ENCODE assay signal across 8 cellular contexts in the genomic region with DNA sequence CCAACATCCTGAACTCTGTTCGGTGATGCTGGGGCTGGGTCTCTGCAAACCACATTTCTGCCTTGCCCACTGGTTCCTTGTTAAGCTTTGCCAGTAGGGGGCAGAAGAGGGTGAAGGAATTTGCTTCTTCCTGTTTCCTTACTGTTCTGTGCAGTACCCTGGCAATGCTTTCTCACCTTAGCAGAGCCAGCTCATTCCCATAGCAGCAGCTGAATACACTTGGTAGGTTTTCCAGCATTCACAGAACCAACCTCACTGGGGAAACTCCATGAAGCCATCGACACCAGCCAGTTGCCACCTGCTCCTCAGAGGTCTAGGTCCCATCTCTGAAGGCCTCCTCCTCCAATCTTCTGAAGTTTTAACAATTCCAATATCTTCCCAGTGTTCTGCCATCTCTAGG.
A peak's percentile ranks its signal among the peaks of the same experiment; 100 is the strongest.
DNase-seq lines count a peak whose midpoint lies in the region; ATAC-seq and TF ChIP-seq lines count a peak whose summit lies in the region.

No MANE protein-coding gene starts in this region.

- no peaks in the 10 kb centered on the region for H3K36me3 Mint-ChIP-seq in Calu3 (ENCODE audit: insufficient read depth, unreplicated experiment)

- TF ChIP-seq CTCF in Calu3 (IDR thresholded peaks at IDR 0.05; ENCODE audit: unreplicated experiment) (no peak), sigmoid colon (IDR thresholded peaks at IDR 0.05) (peak in 1 of 4 experiments; percentile 16)

- H3K27ac Mint-ChIP-seq in Calu3 (ENCODE audit: unreplicated experiment): no peak overlapping the region

- TF ChIP-seq POLR2A in GM18505 (IDR thresholded peaks at IDR 0.05; ENCODE audit: borderline replicate concordance, extremely low read depth, insufficient read depth, insufficient read length) (no peak), sigmoid colon (IDR thresholded peaks at IDR 0.05) (no peak)

- no peaks in the 10 kb centered on the region for H3K27me3 ChIP-seq in sigmoid colon

- WGBS in sigmoid colon, 2 donors: 31 to 42% methylated on average over 2 of the region's 2 CpGs

- no peaks in the 10 kb centered on the region for H3K9me3 Mint-ChIP-seq in Calu3 (ENCODE audit: low read depth, unreplicated experiment)

- peaks cover 38% of the 10 kb centered on the region for H3K27me3 Mint-ChIP-seq in Calu3 (ENCODE audit: unreplicated experiment)

- CTCF ChIA-PET in Calu3 (lab: Charles Lee): no interaction called here

- no peaks in the 10 kb centered on the region for H3K4me1 Mint-ChIP-seq in Calu3 (ENCODE audit: low read depth, unreplicated experiment)

- intact Hi-C loops in Calu3 (cut with micrococcal nuclease; ENCODE audit: unreplicated experiment) (loop anchor here (5.0 kb wide), 2 partner anchors 125 to 575 kb away; no protein-coding TSS in a partner anchor), sigmoid colon (cut with DNase I) (no loop called here)

- no peaks in the 10 kb centered on the region for H3K4me1 ChIP-seq in sigmoid colon

- peak; percentile 55 for DNase-seq in Calu3
- peak; percentile 39 to 41 for DNase-seq in SHP77 (lab: John Stamatoyannopoulos, UW)
- DNase-seq in iPS-NIHi11 (ENCODE audit: low spot score): peak; percentile 66
- no peak for DNase-seq in sigmoid colon

- H3K4me3 ChIP-seq in sigmoid colon: no peak overlapping the region

- TF ChIP-seq EP300 in sigmoid colon (IDR thresholded peaks at IDR 0.05): no peak

- BruUV-seq in Calu3 (replicated peaks; lab: Mats Ljungman, UMichigan): no TSS peak

- H3K9me3 ChIP-seq in sigmoid colon: no peaks in the 10 kb centered on the region

- no peak overlapping the region for H3K27ac ChIP-seq in sigmoid colon

- H3K36me3 ChIP-seq in sigmoid colon: no peaks in the 10 kb centered on the region

- no peak overlapping the region for H3K4me3 Mint-ChIP-seq in Calu3 (ENCODE audit: low read depth, unreplicated experiment)

- ATAC-seq in GM19043 (IDR thresholded peaks at IDR 0.05; ENCODE audit: low read depth, unreplicated experiment) (peak; percentile 25), HG03442 (IDR thresholded peaks at IDR 0.05; ENCODE audit: unreplicated experiment) (peak; percentile 26), HG03571 (IDR thresholded peaks at IDR 0.05; ENCODE audit: unreplicated experiment) (no peak), GM18505 (IDR thresholded peaks at IDR 0.05; ENCODE audit: unreplicated experiment) (no peak)

Comparison
In these comparisons a context has a peak if more than half of its experiments do, and no peak if none do; other contexts are left out.
1. ATAC-seq: peak in GM19043 (single experiment) and HG03442 (single experiment); none in HG03571 (single experiment) and GM18505 (single experiment).